1 cellular context compared by ENCODE assay signal in the genomic region with DNA sequence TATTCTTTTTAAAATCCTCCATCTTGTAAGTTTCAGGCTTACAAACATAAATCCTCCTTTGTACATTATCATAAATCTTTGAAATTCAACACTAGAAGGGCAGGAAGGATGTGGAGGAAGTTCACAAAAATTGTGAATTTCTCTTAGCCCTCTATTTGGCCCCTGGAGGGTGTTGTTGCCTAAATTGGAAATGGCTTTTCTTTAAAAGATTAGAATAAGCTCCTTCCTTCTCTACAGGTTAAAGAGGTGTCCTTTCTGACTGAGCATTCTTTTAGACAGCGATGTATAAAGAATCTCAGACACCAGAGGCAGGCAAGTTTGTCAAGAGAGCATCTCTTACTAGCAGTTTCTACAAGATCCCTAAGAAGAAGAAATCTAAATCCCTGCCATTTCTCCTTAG.
TF ChIP-seq lines count a peak whose summit lies in the region.

No MANE protein-coding gene starts in this region.

TF ChIP-seq in H1, 55 proteins besides CTCF, POLR2A, EP300 and RAD21:
- TF ChIP-seq MAX (IDR thresholded peaks at IDR 0.05): no peak
- TF ChIP-seq SUZ12 (IDR thresholded peaks at IDR 0.05; ENCODE audit: low read length): no peak
- no peak for TF ChIP-seq KDM4A (IDR thresholded peaks at IDR 0.05; ENCODE audit: low read depth, low read length, severe bottlenecking)
- no peak for TF ChIP-seq EZH2 (IDR thresholded peaks at IDR 0.05; ENCODE audit: low read depth, low read length, severe bottlenecking)
- TF ChIP-seq CBX8 (IDR thresholded peaks at IDR 0.05; ENCODE audit: borderline replicate concordance, low read depth, low read length): no peak
- no peak for TF ChIP-seq GTF2F1 (IDR thresholded peaks at IDR 0.05; ENCODE audit: borderline replicate concordance, low read depth, low read length)
- no peak for TF ChIP-seq CREB1 (IDR thresholded peaks at IDR 0.05)
- no peak for TF ChIP-seq RFX5 (IDR thresholded peaks at IDR 0.05; ENCODE audit: borderline replicate concordance, low read depth, low read length)
- TF ChIP-seq TAF1 (IDR thresholded peaks at IDR 0.05; ENCODE audit: low read depth, low read length): no peak
- TF ChIP-seq KDM1A (IDR thresholded peaks at IDR 0.05; ENCODE audit: borderline replicate concordance, low read length): no peak
- TF ChIP-seq, protein P1, sequence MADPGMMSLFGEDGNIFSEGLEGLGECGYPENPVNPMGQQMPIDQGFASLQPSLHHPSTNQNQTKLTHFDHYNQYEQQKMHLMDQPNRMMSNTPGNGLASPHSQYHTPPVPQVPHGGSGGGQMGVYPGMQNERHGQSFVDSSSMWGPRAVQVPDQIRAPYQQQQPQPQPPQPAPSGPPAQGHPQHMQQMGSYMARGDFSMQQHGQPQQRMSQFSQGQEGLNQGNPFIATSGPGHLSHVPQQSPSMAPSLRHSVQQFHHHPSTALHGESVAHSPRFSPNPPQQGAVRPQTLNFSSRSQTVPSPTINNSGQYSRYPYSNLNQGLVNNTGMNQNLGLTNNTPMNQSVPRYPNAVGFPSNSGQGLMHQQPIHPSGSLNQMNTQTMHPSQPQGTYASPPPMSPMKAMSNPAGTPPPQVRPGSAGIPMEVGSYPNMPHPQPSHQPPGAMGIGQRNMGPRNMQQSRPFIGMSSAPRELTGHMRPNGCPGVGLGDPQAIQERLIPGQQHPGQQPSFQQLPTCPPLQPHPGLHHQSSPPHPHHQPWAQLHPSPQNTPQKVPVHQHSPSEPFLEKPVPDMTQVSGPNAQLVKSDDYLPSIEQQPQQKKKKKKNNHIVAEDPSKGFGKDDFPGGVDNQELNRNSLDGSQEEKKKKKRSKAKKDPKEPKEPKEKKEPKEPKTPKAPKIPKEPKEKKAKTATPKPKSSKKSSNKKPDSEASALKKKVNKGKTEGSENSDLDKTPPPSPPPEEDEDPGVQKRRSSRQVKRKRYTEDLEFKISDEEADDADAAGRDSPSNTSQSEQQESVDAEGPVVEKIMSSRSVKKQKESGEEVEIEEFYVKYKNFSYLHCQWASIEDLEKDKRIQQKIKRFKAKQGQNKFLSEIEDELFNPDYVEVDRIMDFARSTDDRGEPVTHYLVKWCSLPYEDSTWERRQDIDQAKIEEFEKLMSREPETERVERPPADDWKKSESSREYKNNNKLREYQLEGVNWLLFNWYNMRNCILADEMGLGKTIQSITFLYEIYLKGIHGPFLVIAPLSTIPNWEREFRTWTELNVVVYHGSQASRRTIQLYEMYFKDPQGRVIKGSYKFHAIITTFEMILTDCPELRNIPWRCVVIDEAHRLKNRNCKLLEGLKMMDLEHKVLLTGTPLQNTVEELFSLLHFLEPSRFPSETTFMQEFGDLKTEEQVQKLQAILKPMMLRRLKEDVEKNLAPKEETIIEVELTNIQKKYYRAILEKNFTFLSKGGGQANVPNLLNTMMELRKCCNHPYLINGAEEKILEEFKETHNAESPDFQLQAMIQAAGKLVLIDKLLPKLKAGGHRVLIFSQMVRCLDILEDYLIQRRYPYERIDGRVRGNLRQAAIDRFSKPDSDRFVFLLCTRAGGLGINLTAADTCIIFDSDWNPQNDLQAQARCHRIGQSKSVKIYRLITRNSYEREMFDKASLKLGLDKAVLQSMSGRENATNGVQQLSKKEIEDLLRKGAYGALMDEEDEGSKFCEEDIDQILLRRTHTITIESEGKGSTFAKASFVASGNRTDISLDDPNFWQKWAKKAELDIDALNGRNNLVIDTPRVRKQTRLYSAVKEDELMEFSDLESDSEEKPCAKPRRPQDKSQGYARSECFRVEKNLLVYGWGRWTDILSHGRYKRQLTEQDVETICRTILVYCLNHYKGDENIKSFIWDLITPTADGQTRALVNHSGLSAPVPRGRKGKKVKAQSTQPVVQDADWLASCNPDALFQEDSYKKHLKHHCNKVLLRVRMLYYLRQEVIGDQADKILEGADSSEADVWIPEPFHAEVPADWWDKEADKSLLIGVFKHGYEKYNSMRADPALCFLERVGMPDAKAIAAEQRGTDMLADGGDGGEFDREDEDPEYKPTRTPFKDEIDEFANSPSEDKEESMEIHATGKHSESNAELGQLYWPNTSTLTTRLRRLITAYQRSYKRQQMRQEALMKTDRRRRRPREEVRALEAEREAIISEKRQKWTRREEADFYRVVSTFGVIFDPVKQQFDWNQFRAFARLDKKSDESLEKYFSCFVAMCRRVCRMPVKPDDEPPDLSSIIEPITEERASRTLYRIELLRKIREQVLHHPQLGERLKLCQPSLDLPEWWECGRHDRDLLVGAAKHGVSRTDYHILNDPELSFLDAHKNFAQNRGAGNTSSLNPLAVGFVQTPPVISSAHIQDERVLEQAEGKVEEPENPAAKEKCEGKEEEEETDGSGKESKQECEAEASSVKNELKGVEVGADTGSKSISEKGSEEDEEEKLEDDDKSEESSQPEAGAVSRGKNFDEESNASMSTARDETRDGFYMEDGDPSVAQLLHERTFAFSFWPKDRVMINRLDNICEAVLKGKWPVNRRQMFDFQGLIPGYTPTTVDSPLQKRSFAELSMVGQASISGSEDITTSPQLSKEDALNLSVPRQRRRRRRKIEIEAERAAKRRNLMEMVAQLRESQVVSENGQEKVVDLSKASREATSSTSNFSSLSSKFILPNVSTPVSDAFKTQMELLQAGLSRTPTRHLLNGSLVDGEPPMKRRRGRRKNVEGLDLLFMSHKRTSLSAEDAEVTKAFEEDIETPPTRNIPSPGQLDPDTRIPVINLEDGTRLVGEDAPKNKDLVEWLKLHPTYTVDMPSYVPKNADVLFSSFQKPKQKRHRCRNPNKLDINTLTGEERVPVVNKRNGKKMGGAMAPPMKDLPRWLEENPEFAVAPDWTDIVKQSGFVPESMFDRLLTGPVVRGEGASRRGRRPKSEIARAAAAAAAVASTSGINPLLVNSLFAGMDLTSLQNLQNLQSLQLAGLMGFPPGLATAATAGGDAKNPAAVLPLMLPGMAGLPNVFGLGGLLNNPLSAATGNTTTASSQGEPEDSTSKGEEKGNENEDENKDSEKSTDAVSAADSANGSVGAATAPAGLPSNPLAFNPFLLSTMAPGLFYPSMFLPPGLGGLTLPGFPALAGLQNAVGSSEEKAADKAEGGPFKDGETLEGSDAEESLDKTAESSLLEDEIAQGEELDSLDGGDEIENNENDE (IDR thresholded peaks at IDR 0.05; ENCODE audit: insufficient replicate concordance, low read length): no peak
- TF ChIP-seq KDM5A (IDR thresholded peaks at IDR 0.05; ENCODE audit: low read length): no peak
- TF ChIP-seq CHD1 (IDR thresholded peaks at IDR 0.05; ENCODE audit: low read depth, low read length): no peak
- TF ChIP-seq BRCA1 (IDR thresholded peaks at IDR 0.05; ENCODE audit: low read depth, low read length): no peak
- no peak for TF ChIP-seq RNF2 (IDR thresholded peaks at IDR 0.05; ENCODE audit: borderline replicate concordance, low read depth, low read length, missing control alignments, poor library complexity, severe bottlenecking)
- no peak for TF ChIP-seq E2F6 (IDR thresholded peaks at IDR 0.05)
- no peak for TF ChIP-seq EGR1 (IDR thresholded peaks at IDR 0.05; ENCODE audit: borderline replicate concordance, low read depth, low read length)
- TF ChIP-seq SIN3A (conservative IDR thresholded peaks at IDR 0.05 in 1 of 2, IDR thresholded peaks at IDR 0.05 in 1 of 2; ENCODE audit: low read depth in 1 of 2, low read length in 2 of 2): no peak
- no peak for TF ChIP-seq POLR2AphosphoS5 (IDR thresholded peaks at IDR 0.05; ENCODE audit: low read depth, low read length)
